ENCODE assay signal across 19 cellular contexts in genomic region chr5:98248949-98249348, GRCh38.
DNase-seq lines count a peak whose midpoint lies in the region; ATAC-seq and TF ChIP-seq lines count a peak whose summit lies in the region.
"Had no signal": no experiment of that assay in that cellular context is flagged by ENCODE, and none has a peak within 500 bp of the region (broad histone marks: within the 10 kb centered on the region; RNA-seq: fewer than 3 reads in every experiment).

No MANE protein-coding gene starts in this region.

- no peaks in the 10 kb centered on the region for H3K9me3 ChIP-seq in T-helper 17 cell (ENCODE audit: control insufficient read depth, low read length, poor library complexity, severe bottlenecking)
- H3K9me3 ChIP-seq in heart right ventricle = peaks cover 0 to 7% (median 0%) of the 10 kb centered on the region in 11 donors
- H3K9me3 ChIP-seq: esophagus muscularis mucosa, MG63, Peyer's patch, right lobe of liver, upper lobe of left lung had no signal

- H3K79me2 ChIP-seq in ACC112 (ENCODE audit: control insufficient read depth, insufficient read depth, low read length, unreplicated experiment) = no peaks in the 10 kb centered on the region

- no peaks in the 10 kb centered on the region for H3K27me3 ChIP-seq in ACC112 (ENCODE audit: insufficient read depth, low read length)
- no peaks in the 10 kb centered on the region for H3K27me3 ChIP-seq in foreskin keratinocyte
- no peaks in the 10 kb centered on the region for H3K27me3 ChIP-seq in heart right ventricle
- H3K27me3 ChIP-seq: esophagus muscularis mucosa, MG63, Peyer's patch, right lobe of liver, upper lobe of left lung had no signal

- H3K4me1 Mint-ChIP-seq in HFFc6 (ENCODE audit: low read depth) (peaks cover 39% of the 10 kb centered on the region), T-helper 17 cell (no peaks in the 10 kb centered on the region)
- no peaks in the 10 kb centered on the region for H3K4me1 Mint-ChIP-seq in natural killer cell treated with Interleukin-12 subunit alpha and Interleukin-12 subunit beta and Interleukin-15 and Interleukin-18, amount 100 ng/mL, for 72 hours (ENCODE audit: low read depth in 2 of 2)
- H3K4me1 Mint-ChIP-seq: activated naive CD4-positive, alpha-beta T cell treated with anti-CD3 and anti-CD28 coated beads, Interleukin-2, amount 50 U/mL, for 24 hours had no signal

- 59 to 63% methylated on average over 2 of the region's 2 CpGs for WGBS in heart right ventricle, 2 donors

- H3K36me3 Mint-ChIP-seq in HFFc6 (ENCODE audit: low read depth) (peaks cover 9% of the 10 kb centered on the region), T-helper 17 cell (ENCODE audit: low read depth) (no peaks in the 10 kb centered on the region)
- H3K36me3 Mint-ChIP-seq in natural killer cell treated with Interleukin-12 subunit alpha and Interleukin-12 subunit beta and Interleukin-15 and Interleukin-18, amount 100 ng/mL, for 72 hours = no peaks in the 10 kb centered on the region
- H3K36me3 Mint-ChIP-seq: activated naive CD4-positive, alpha-beta T cell treated with anti-CD3 and anti-CD28 coated beads, Interleukin-2, amount 50 U/mL, for 24 hours had no signal

- intact Hi-C loops in heart right ventricle (cut with DNase I) = no loop called here

- H3K4me3 ChIP-seq in ACC112 (ENCODE audit: low read depth, low read length) = no peak overlapping the region
- H3K4me3 ChIP-seq in heart right ventricle = no peak overlapping the region
- H3K4me3 ChIP-seq: esophagus muscularis mucosa, MG63, Peyer's patch, right lobe of liver, upper lobe of left lung had no signal

- H3K4me3 Mint-ChIP-seq in HFFc6 (peak overlapping the region; percentile 6), T-helper 17 cell (no peak overlapping the region)
- H3K4me3 Mint-ChIP-seq in natural killer cell treated with Interleukin-12 subunit alpha and Interleukin-12 subunit beta and Interleukin-15 and Interleukin-18, amount 100 ng/mL, for 72 hours = no peak overlapping the region
- H3K4me3 Mint-ChIP-seq: activated naive CD4-positive, alpha-beta T cell treated with anti-CD3 and anti-CD28 coated beads, Interleukin-2, amount 50 U/mL, for 24 hours had no signal

- H3K27ac Mint-ChIP-seq in HFFc6 (peak overlapping the region; percentile 66), T-helper 17 cell (no peak overlapping the region)
- no peak overlapping the region for H3K27ac Mint-ChIP-seq in natural killer cell treated with Interleukin-12 subunit alpha and Interleukin-12 subunit beta and Interleukin-15 and Interleukin-18, amount 100 ng/mL, for 72 hours
- H3K27ac Mint-ChIP-seq: activated naive CD4-positive, alpha-beta T cell treated with anti-CD3 and anti-CD28 coated beads, Interleukin-2, amount 50 U/mL, for 24 hours had no signal

- H3K27ac ChIP-seq in ACC112 (ENCODE audit: low read depth, low read length) = peak overlapping the region; percentile 35
- H3K27ac ChIP-seq in foreskin keratinocyte = no peak overlapping the region
- H3K27ac ChIP-seq in heart right ventricle = no peak overlapping the region
- H3K27ac ChIP-seq: esophagus muscularis mucosa, Peyer's patch, right lobe of liver, upper lobe of left lung had no signal

- H3K9me3 Mint-ChIP-seq in HFFc6 = no peaks in the 10 kb centered on the region
- H3K9me3 Mint-ChIP-seq in natural killer cell treated with Interleukin-12 subunit alpha and Interleukin-12 subunit beta and Interleukin-15 and Interleukin-18, amount 100 ng/mL, for 72 hours = peaks cover 19% of the 10 kb centered on the region

- ATAC-seq in foreskin keratinocyte = peak; percentile 78
- ATAC-seq in natural killer cell treated with Interleukin-12 subunit alpha and Interleukin-12 subunit beta and Interleukin-15 and Interleukin-18, amount 100 ng/mL, for 72 hours = no peak
- no peak for ATAC-seq in HG02870 (IDR thresholded peaks at IDR 0.05; ENCODE audit: unreplicated experiment)
- no peak for ATAC-seq in T-helper 17 cell
- no peak for ATAC-seq in heart right ventricle
- ATAC-seq: right lobe of liver had no signal

- H3K36me3 ChIP-seq in ACC112 (ENCODE audit: insufficient read depth, low read length) (no peaks in the 10 kb centered on the region), heart right ventricle (no peaks in the 10 kb centered on the region)
- H3K36me3 ChIP-seq: esophagus muscularis mucosa, MG63, Peyer's patch, right lobe of liver, upper lobe of left lung had no signal

- H2AFZ ChIP-seq in ACC112 (ENCODE audit: low read length, unreplicated experiment) = no peak overlapping the region

- no peaks in the 10 kb centered on the region for H3K27me3 Mint-ChIP-seq in HFFc6 (ENCODE audit: insufficient read depth)
- H3K27me3 Mint-ChIP-seq in natural killer cell treated with Interleukin-12 subunit alpha and Interleukin-12 subunit beta and Interleukin-15 and Interleukin-18, amount 100 ng/mL, for 72 hours = no peaks in the 10 kb centered on the region
- no peaks in the 10 kb centered on the region for H3K27me3 Mint-ChIP-seq in T-helper 17 cell

- TF ChIP-seq CTCF in HFFc6 (IDR thresholded peaks at IDR 0.05) (no peak), foreskin keratinocyte (conservative IDR thresholded peaks at IDR 0.05) (no peak), heart right ventricle (IDR thresholded peaks at IDR 0.05) (no peak)

- DNase-seq in HFFc6 (peak; percentile 85), astrocyte of the hippocampus (ENCODE audit: low read depth, low spot score) (peak; percentile 74), foreskin keratinocyte (peak; percentile 73 to 85), T-helper 17 cell (no peak), heart right ventricle (no peak)
- DNase-seq in natural killer cell treated with Interleukin-12 subunit alpha and Interleukin-12 subunit beta and Interleukin-15 and Interleukin-18, amount 100 ng/mL, for 72 hours (ENCODE audit: low spot score) = no peak
- DNase-seq: activated CD4-positive, alpha-beta T cell treated with anti-CD3 and anti-CD28 coated beads for 1 hour; activated CD8-positive, alpha-beta memory T cell treated with anti-CD3 and anti-CD28 coated beads, Interleukin-2, amount 50 U/mL, for 48 hours; MG63; NCI-H2081; NCI-H69; Peyer's patch; right lobe of liver; stimulated activated CD4-positive, alpha-beta T cell treated with anti-CD3 and anti-CD28 coated beads, Interleukin-4, amount 100 ng/mL, for 1 hour; upper lobe of left lung had no signal

- H3K4me1 ChIP-seq in ACC112 (ENCODE audit: control insufficient read depth, insufficient read depth, low read length, unreplicated experiment) (peaks cover 10% of the 10 kb centered on the region), foreskin keratinocyte (no peaks in the 10 kb centered on the region), heart right ventricle (no peaks in the 10 kb centered on the region)
- H3K4me1 ChIP-seq: esophagus muscularis mucosa, Peyer's patch, right lobe of liver, upper lobe of left lung had no signal

Comparison
In these comparisons a context has a peak if more than half of its experiments do, and no peak if none do; other contexts are left out.
1. DNase-seq: peak in HFFc6 (single experiment), astrocyte of the hippocampus (single experiment) and foreskin keratinocyte (2 of 2); none in natural killer cell treated with Interleukin-12 subunit alpha and Interleukin-12 subunit beta and Interleukin-15 and Interleukin-18, amount 100 ng/mL, for 72 hours (single experiment), T-helper 17 cell (0 of 3) and heart right ventricle (0 of 2).